ENCODE assay signal across 8 cellular contexts in genomic region chr22:45163417-45164216, GRCh38. TPM values are rescaled to one million over a fixed set of nuclear protein-coding genes. Genes with fewer than 3 reads are reported as not detected.
DNase-seq lines count a peak whose midpoint lies in the region; ATAC-seq, FAIRE-seq and TF ChIP-seq lines count a peak whose summit lies in the region.

Gene NUP50 (plus strand): TSS chr22:45163925. CDS start chr22:45168178, 4,253 bp downstream.

- peak; percentile 96 for DNase-seq in GM12891 (ENCODE audit: insufficient read length, low spot score)
- peak; percentile 92 for DNase-seq in NCI-H146 (lab: John Stamatoyannopoulos, UW)
- peak; percentile 93 to 99 (median 95) for DNase-seq in T-helper 1 cell
- DNase-seq in adrenal gland: peak; percentile 94 to 97 (median 96)
- DNase-seq in left cardiac atrium: peak; percentile 97
- DNase-seq in progenitor cell of endocrine pancreas (ENCODE audit: low spot score, unreplicated experiment): peak; percentile 94
- DNase-seq in ureter (ENCODE audit: low spot score): peak; percentile 94

- peaks cover 3% of the 10 kb centered on the region for H3K36me3 Mint-ChIP-seq in progenitor cell of endocrine pancreas (ENCODE audit: insufficient read depth)

- peak; percentile 84 for ATAC-seq in HG02840 (IDR thresholded peaks at IDR 0.05; ENCODE audit: low FRiP score, unreplicated experiment)
- ATAC-seq in left cardiac atrium: peak; percentile 95 to 96

- H3K27ac Mint-ChIP-seq in progenitor cell of endocrine pancreas: peak within 1 kb of the TSS; percentile 98

- H3K9me3 ChIP-seq in adrenal gland (replicated peaks in 1 of 3): no peaks in the 10 kb centered on the region

- H3K27me3 Mint-ChIP-seq in progenitor cell of endocrine pancreas: no peaks in the 10 kb centered on the region

- H3K27me3 ChIP-seq in adrenal gland: no peaks in the 10 kb centered on the region

- H3K4me1 Mint-ChIP-seq in progenitor cell of endocrine pancreas (ENCODE audit: low read depth): peaks cover 29% of the 10 kb centered on the region

- H3K4me3 Mint-ChIP-seq in progenitor cell of endocrine pancreas (ENCODE audit: low read depth): peak within 1 kb of the TSS; percentile 81

- peaks cover 0 to 6% of the 10 kb centered on the region in 2 donors for H3K36me3 ChIP-seq in adrenal gland (replicated peaks in 1 of 2)

- intact Hi-C loops in adrenal gland (cut with DNase I) (loop anchor here in 1 of 2 donors (10.0 kb wide), 1 partner anchor 81 kb away; the partner anchor contains the start of gene KIAA0930), left cardiac atrium (cut with DNase I) (no loop called here)

- H3K4me3 ChIP-seq in adrenal gland: peak within 1 kb of the TSS; percentile 64 to 98 (median 76)

- peak; percentile 93 for TF ChIP-seq POLR2A in GM12891 (IDR thresholded peaks at IDR 0.05; ENCODE audit: low read depth, low read length)
- peak; percentile 56 to 82 for TF ChIP-seq POLR2A in adrenal gland (IDR thresholded peaks at IDR 0.05)

- H3K4me1 ChIP-seq in adrenal gland (replicated peaks in 1 of 2): peaks cover 24 to 53% of the 10 kb centered on the region in 2 donors

- 0 to 1% (median 1%) methylated on average over 35 to 98 of the region's 98 CpGs; no CpG with 5 or more reads in 1 of the 4 donors for WGBS in adrenal gland, 4 donors

- H3K27ac ChIP-seq in adrenal gland: peak within 1 kb of the TSS; percentile 47 to 99 (median 83)

- FAIRE-seq in GM12891 (lab: Jason Lieb, UNC): peak; percentile 95

- no peak for TF ChIP-seq CTCF in adrenal gland (IDR thresholded peaks at IDR 0.05)
- peak; percentile 8 for TF ChIP-seq CTCF in progenitor cell of endocrine pancreas (IDR thresholded peaks at IDR 0.05; ENCODE audit: unreplicated experiment)

- no peaks in the 10 kb centered on the region for H3K9me3 Mint-ChIP-seq in progenitor cell of endocrine pancreas (ENCODE audit: low read depth)

TF ChIP-seq in GM12891, 5 proteins besides CTCF, POLR2A, EP300 and RAD21:
- TF ChIP-seq SPI1 (IDR thresholded peaks at IDR 0.05; ENCODE audit: low read depth, low read length): no peak
- peak; percentile 90 for TF ChIP-seq POLR2AphosphoS5 (IDR thresholded peaks at IDR 0.05; ENCODE audit: low read depth, low read length)
- TF ChIP-seq TAF1 (IDR thresholded peaks at IDR 0.05; ENCODE audit: low read depth, low read length): peak; percentile 73
- no peak for TF ChIP-seq POU2F2 (IDR thresholded peaks at IDR 0.05; ENCODE audit: low read depth, low read length)
- no peak for TF ChIP-seq PAX5 (IDR thresholded peaks at IDR 0.05; ENCODE audit: insufficient read depth, low read length, severe bottlenecking)

RNA-seq across cellular contexts. Expression of gene NUP50, which starts in this region (rescaled TPM):
- 34.0 TPM for polyA plus RNA-seq in GM12891 (2012; ENCODE audit: low read depth, missing spikeins)
- total RNA-seq in adrenal gland (100 to 1,000 TPM in 2 of 8 donors, 10 to 100 TPM in 6; 48.9 to 126 (median 69.9) TPM), left cardiac atrium (10 to 100 TPM; 21.9 to 25.0 TPM), progenitor cell of endocrine pancreas (62.6 and 65.1 TPM in 2 replicates), ureter (71.0 TPM)
- polyA plus RNA-seq in adrenal gland: 10 to 100 TPM; 14.9 to 45.9 (median 23.1) TPM

Comparison
In these comparisons a context has a peak if more than half of its experiments do, and no peak if none do; other contexts are left out.
1. Peak in every context shown above with its lines: DNase-seq, ATAC-seq, H3K4me3 ChIP-seq and H3K27ac ChIP-seq.